Comparison of ENCODE assay signal across 22 cellular contexts in genomic region chr18:23897733-23898132, GRCh38.
A peak's percentile ranks its signal among the peaks of the same experiment; 100 is the strongest.
DNase-seq lines count a peak whose midpoint lies in the region; TF ChIP-seq lines count a peak whose summit lies in the region.
"Had no signal": no experiment of that assay in that cellular context is flagged by ENCODE, and none has a peak within 500 bp of the region (broad histone marks: within the 10 kb centered on the region; RNA-seq: fewer than 3 reads in every experiment).

No MANE protein-coding gene starts in this region.

- H3K27me3 ChIP-seq in WERI-Rb-1 (ENCODE audit: insufficient read depth, low read depth, severe bottlenecking): no peaks in the 10 kb centered on the region
- H3K27me3 ChIP-seq: BLaER1 treated with 17β-estradiol and CSF1 and Interleukin-3, amounts not matched to agents 10 nM and 100 nM had no signal

- TF ChIP-seq CTCF in WERI-Rb-1 (IDR thresholded peaks at IDR 0.05; ENCODE audit: low read depth, low read length): no peak

- no peaks in the 10 kb centered on the region for H3K9me3 ChIP-seq in WERI-Rb-1 (ENCODE audit: severe bottlenecking)
- H3K9me3 ChIP-seq: A549 had no signal

- H3K27ac ChIP-seq in WERI-Rb-1: peak overlapping the region; percentile 80
- H3K27ac ChIP-seq: 22Rv1; A549; BLaER1 treated with 17β-estradiol and CSF1 and Interleukin-3, amounts not matched to agents 10 nM and 100 nM; C4-2B had no signal

- H3K4me3 ChIP-seq in WERI-Rb-1 (ENCODE audit: low read depth, low read length): no peak overlapping the region
- H3K4me3 ChIP-seq: A549; BLaER1 treated with 17β-estradiol and CSF1 and Interleukin-3, amounts not matched to agents 10 nM and 100 nM; GM12878 had no signal

- peaks cover 14% of the 10 kb centered on the region for H3K36me3 ChIP-seq in WERI-Rb-1

- DNase-seq in D341Med (ENCODE audit: low spot score): peak; percentile 78
- DNase-seq in NCI-H82 (lab: John Stamatoyannopoulos, UW): peak; percentile 89
- DNase-seq in WERI-Rb-1: peak; percentile 20
- no peak for DNase-seq in NK-92 treated with Interleukin-12 subunit alpha and Interleukin-12 subunit beta, amount 100 ng/mL, for 24 hours (lab: John Stamatoyannopoulos, UW)
- DNase-seq in hepatic stellate cell (ENCODE audit: low spot score): no peak
- DNase-seq: AML-193; CD4-positive, alpha-beta memory T cell; CD4-positive, CD25-positive, alpha-beta regulatory T cell; CD8-positive, alpha-beta memory T cell; COR-L47; DMS 273 treated with DMSO at 0.1 percent for 48 hours; DMS153; DMS53; DMS79; DND-41; EL; GDM1 had no signal

Comparison
In these comparisons a context has a peak if more than half of its experiments do, and no peak if none do; other contexts are left out.
1. DNase-seq: peak in D341Med (single experiment), NCI-H82 (single experiment) and WERI-Rb-1 (single experiment); none in NK-92 treated with Interleukin-12 subunit alpha and Interleukin-12 subunit beta, amount 100 ng/mL, for 24 hours (single experiment) and hepatic stellate cell (single experiment).